ENCODE assay signal across 16 cellular contexts in the genomic region with DNA sequence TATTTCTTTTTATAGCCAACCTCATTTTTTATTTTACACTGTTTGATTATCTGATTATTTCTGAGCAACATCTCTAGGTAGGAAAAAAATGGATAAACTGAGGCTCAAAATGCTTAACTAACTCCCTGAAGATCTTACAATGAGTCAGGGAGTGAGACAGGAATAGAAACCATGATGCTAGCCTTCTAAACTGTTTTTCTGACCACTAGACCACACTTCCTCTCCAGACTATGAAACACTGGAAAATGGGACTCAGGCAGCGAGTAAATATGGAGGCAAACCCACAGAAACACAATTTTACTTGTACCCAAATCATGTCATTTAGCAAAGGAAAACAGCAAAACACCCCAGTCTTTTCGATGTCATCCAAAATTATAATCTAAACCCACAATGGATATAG.
DNase-seq lines count a peak whose midpoint lies in the region; ATAC-seq lines count a peak whose summit lies in the region.
"Had no signal": no experiment of that assay in that cellular context is flagged by ENCODE, and none has a peak within 500 bp of the region (broad histone marks: within the 10 kb centered on the region; RNA-seq: fewer than 3 reads in every experiment).

No MANE protein-coding gene starts in this region.

- peaks cover 17% of the 10 kb centered on the region for H3K4me1 Mint-ChIP-seq in stimulated activated naive CD8-positive, alpha-beta T cell treated with anti-CD3 and anti-CD28 coated beads, Interleukin-15, amount 100 ng/mL, for 72 hours
- H3K4me1 Mint-ChIP-seq in dendritic cell treated with granulocyte-macrophage colony-stimulating factor and Interleukin-4, amounts not matched to agents 40 ng/mL and 50 ng/mL, for 4 days (ENCODE audit: low read depth): peaks cover 62% of the 10 kb centered on the region

- intact Hi-C loops in dendritic cell treated with granulocyte-macrophage colony-stimulating factor and Interleukin-4, amounts not matched to agents 40 ng/mL and 50 ng/mL, for 4 days (cut with micrococcal nuclease): loop anchor here (5.0 kb wide), 2 partner anchors 129 to 274 kb away; partner anchors contain the start of gene ANKH

- H3K27ac Mint-ChIP-seq in stimulated activated naive CD8-positive, alpha-beta T cell treated with anti-CD3 and anti-CD28 coated beads, Interleukin-15, amount 100 ng/mL, for 72 hours: no peak overlapping the region
- peak overlapping the region; percentile 72 for H3K27ac Mint-ChIP-seq in dendritic cell treated with granulocyte-macrophage colony-stimulating factor and Interleukin-4, amounts not matched to agents 40 ng/mL and 50 ng/mL, for 4 days
- H3K27ac Mint-ChIP-seq: CD8-positive, alpha-beta T cell; HFFc6 had no signal

- peak; percentile 41 for ATAC-seq in stimulated activated naive CD8-positive, alpha-beta T cell treated with anti-CD3 and anti-CD28 coated beads, Interleukin-15, Interleukin-2, amounts not matched to agents 100 U/mL and 50 U/mL, for 24 hours
- no peak for ATAC-seq in stimulated activated naive CD8-positive, alpha-beta T cell treated with anti-CD3 and anti-CD28 coated beads, Interleukin-15, amount 100 ng/mL, for 72 hours
- ATAC-seq: CD8-positive, alpha-beta T cell had no signal

- H3K27me3 Mint-ChIP-seq in stimulated activated naive CD8-positive, alpha-beta T cell treated with anti-CD3 and anti-CD28 coated beads, Interleukin-15, amount 100 ng/mL, for 72 hours: no peaks in the 10 kb centered on the region
- peaks cover 16% of the 10 kb centered on the region for H3K27me3 Mint-ChIP-seq in dendritic cell treated with granulocyte-macrophage colony-stimulating factor and Interleukin-4, amounts not matched to agents 40 ng/mL and 50 ng/mL, for 4 days

- peaks cover 7 to 12% of the 10 kb centered on the region in 2 donors for H3K9me3 Mint-ChIP-seq in stimulated activated naive CD8-positive, alpha-beta T cell treated with anti-CD3 and anti-CD28 coated beads, Interleukin-15, amount 100 ng/mL, for 72 hours
- no peaks in the 10 kb centered on the region for H3K9me3 Mint-ChIP-seq in dendritic cell treated with granulocyte-macrophage colony-stimulating factor and Interleukin-4, amounts not matched to agents 40 ng/mL and 50 ng/mL, for 4 days

- no peak for DNase-seq in stimulated activated naive CD8-positive, alpha-beta T cell treated with anti-CD3 and anti-CD28 coated beads, Interleukin-15, Interleukin-2, amounts not matched to agents 100 U/mL and 50 U/mL, for 24 hours
- no peak for DNase-seq in stimulated activated naive CD8-positive, alpha-beta T cell treated with anti-CD3 and anti-CD28 coated beads, Interleukin-15, amount 100 ng/mL, for 72 hours
- DNase-seq in NOMO-1 (lab: John Stamatoyannopoulos, UW; ENCODE audit: unreplicated experiment in 2 of 2) (peak; percentile 37 to 90), stromal cell of bone marrow (ENCODE audit: low read depth) (peak; percentile 28), COLO668 (lab: John Stamatoyannopoulos, UW; ENCODE audit: unreplicated experiment) (no peak), RPMI8226 (no peak), nucleus accumbens (lab: John Stamatoyannopoulos, UW) (no peak)
- DNase-seq: CD8-positive, alpha-beta T cell; HFFc6; KG1; NCI-H1930; NCI-H2171; NCI-H82; OCI-M1; SK-N-SH had no signal

- H3K36me3 Mint-ChIP-seq in dendritic cell treated with granulocyte-macrophage colony-stimulating factor and Interleukin-4, amounts not matched to agents 40 ng/mL and 50 ng/mL, for 4 days (ENCODE audit: low read depth): no peaks in the 10 kb centered on the region
- H3K36me3 Mint-ChIP-seq: CD8-positive, alpha-beta T cell had no signal

- H3K4me3 Mint-ChIP-seq in stimulated activated naive CD8-positive, alpha-beta T cell treated with anti-CD3 and anti-CD28 coated beads, Interleukin-15, amount 100 ng/mL, for 72 hours: no peak overlapping the region
- no peak overlapping the region for H3K4me3 Mint-ChIP-seq in dendritic cell treated with granulocyte-macrophage colony-stimulating factor and Interleukin-4, amounts not matched to agents 40 ng/mL and 50 ng/mL, for 4 days
- H3K4me3 Mint-ChIP-seq: CD8-positive, alpha-beta T cell; HFFc6 had no signal

Comparison
In these comparisons a context has a peak if more than half of its experiments do, and no peak if none do; other contexts are left out.
1. DNase-seq: peak in NOMO-1 (2 of 2) and stromal cell of bone marrow (single experiment); none in stimulated activated naive CD8-positive, alpha-beta T cell treated with anti-CD3 and anti-CD28 coated beads, Interleukin-15, Interleukin-2, amounts not matched to agents 100 U/mL and 50 U/mL, for 24 hours (single experiment), stimulated activated naive CD8-positive, alpha-beta T cell treated with anti-CD3 and anti-CD28 coated beads, Interleukin-15, amount 100 ng/mL, for 72 hours (0 of 2), COLO668 (single experiment), RPMI8226 (single experiment) and nucleus accumbens (0 of 56).